ENCODE assay signal across 17 cellular contexts in genomic region chr2:27903018-27903417, GRCh38.
"Had no signal": no experiment of that assay in that cellular context is flagged by ENCODE, and none has a peak within 500 bp of the region (broad histone marks: within the 10 kb centered on the region; RNA-seq: fewer than 3 reads in every experiment).

No MANE protein-coding gene starts in this region.

- H3K9me3 Mint-ChIP-seq: nephron progenitor cell, WTC11 had no signal

- H3K4me3 Mint-ChIP-seq: mesothelial cell of epicardium, nephron progenitor cell, WTC11 had no signal

- H3K36me3 Mint-ChIP-seq: WTC11 had no signal

- H3K27ac Mint-ChIP-seq: mesothelial cell of epicardium, nephron progenitor cell, WTC11 had no signal

- FAIRE-seq: TTC549, urothelium cell line had no signal

- H3K4me1 Mint-ChIP-seq: mesothelial cell of epicardium, nephron progenitor cell had no signal

- ATAC-seq: gastroesophageal sphincter, heart left ventricle, left lung, WTC11 had no signal

- DNase-seq: activated CD4-positive, alpha-beta T cell treated with anti-CD3 and anti-CD28 coated beads for 4 hours; activated CD8-positive, alpha-beta memory T cell treated with anti-CD3 and anti-CD28 coated beads for 24 hours; activated CD8-positive, alpha-beta memory T cell treated with anti-CD3 and anti-CD28 coated beads, Interleukin-2, amount 50 U/mL, for 48 hours; activated naive CD4-positive, alpha-beta T cell treated with Interleukin-2 at 50 U/mL for 16 hours; dorsolateral prefrontal cortex; heart left ventricle; left lung; nephron progenitor cell; nucleus accumbens; sigmoid colon; stimulated activated naive CD4-positive, alpha-beta T cell; SW 1271 had no signal
